Comparison of ENCODE assay signal across 1 cellular context in genomic region chr11:60939828-60940227, GRCh38.
TF ChIP-seq lines count a peak whose summit lies in the region.

No MANE protein-coding gene starts in this region.

TF ChIP-seq in IMR-90, 13 proteins besides CTCF, POLR2A, EP300 and RAD21:
- no peak for TF ChIP-seq RFX5 (IDR thresholded peaks at IDR 0.05; ENCODE audit: low read depth, low read length)
- TF ChIP-seq ELK1 (IDR thresholded peaks at IDR 0.05; ENCODE audit: borderline replicate concordance, low read depth, low read length) = no peak
- no peak for TF ChIP-seq FOS (IDR thresholded peaks at IDR 0.05; ENCODE audit: low read depth, low read length)
- no peak for TF ChIP-seq NFE2L2 (IDR thresholded peaks at IDR 0.05; ENCODE audit: low read depth, low read length)
- no peak for TF ChIP-seq USF2 (IDR thresholded peaks at IDR 0.05; ENCODE audit: low read depth, low read length)
- no peak for TF ChIP-seq MAZ (IDR thresholded peaks at IDR 0.05; ENCODE audit: borderline replicate concordance, low read depth, low read length)
- no peak for TF ChIP-seq CEBPB (IDR thresholded peaks at IDR 0.05; ENCODE audit: low read depth, low read length)
- TF ChIP-seq CHD1 (IDR thresholded peaks at IDR 0.05; ENCODE audit: low read depth, low read length) = no peak
- no peak for TF ChIP-seq MXI1 (IDR thresholded peaks at IDR 0.05; ENCODE audit: borderline replicate concordance, low read depth, low read length)
- no peak for TF ChIP-seq MAFK (IDR thresholded peaks at IDR 0.05; ENCODE audit: low read depth, low read length)
- no peak for TF ChIP-seq RCOR1 (IDR thresholded peaks at IDR 0.05; ENCODE audit: insufficient replicate concordance, low read length)
- no peak for TF ChIP-seq SMC3 (IDR thresholded peaks at IDR 0.05; ENCODE audit: low read depth, low read length)
- TF ChIP-seq BHLHE40 (IDR thresholded peaks at IDR 0.05; ENCODE audit: low read depth, low read length) = no peak
